6 cellular contexts compared by ENCODE assay signal in the genomic region with DNA sequence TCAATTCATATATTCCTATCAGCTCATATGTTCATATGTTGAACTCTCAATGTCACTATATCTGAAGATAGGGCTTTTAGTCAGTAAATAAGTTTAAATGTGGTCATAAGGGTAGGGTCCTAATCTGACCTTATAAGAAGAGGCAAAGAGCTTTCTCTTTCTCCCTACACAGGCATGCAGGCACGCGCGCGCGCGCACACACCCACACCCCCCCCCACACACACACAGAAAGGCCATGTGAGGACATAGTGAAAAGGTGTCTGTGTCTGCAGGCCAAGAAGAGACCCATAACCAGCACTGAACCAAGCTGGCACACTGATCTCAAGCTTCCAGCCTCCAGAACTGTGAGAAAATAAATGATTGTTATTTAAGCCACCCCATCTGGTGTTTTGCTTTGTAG.
"Had no signal": no experiment of that assay in that cellular context is flagged by ENCODE, and none has a peak within 500 bp of the region (broad histone marks: within the 10 kb centered on the region; RNA-seq: fewer than 3 reads in every experiment).

No MANE protein-coding gene starts in this region.

- H3K27ac ChIP-seq: HL-60 had no signal

- H3K4me3 ChIP-seq: GM23338 had no signal

- ATAC-seq: GM23338, HepG2 had no signal

- DNase-seq: H9, HCEC 1CT, KBM-7 had no signal

- H3K4me2 ChIP-seq: GM23338 had no signal
